In the genomic region with DNA sequence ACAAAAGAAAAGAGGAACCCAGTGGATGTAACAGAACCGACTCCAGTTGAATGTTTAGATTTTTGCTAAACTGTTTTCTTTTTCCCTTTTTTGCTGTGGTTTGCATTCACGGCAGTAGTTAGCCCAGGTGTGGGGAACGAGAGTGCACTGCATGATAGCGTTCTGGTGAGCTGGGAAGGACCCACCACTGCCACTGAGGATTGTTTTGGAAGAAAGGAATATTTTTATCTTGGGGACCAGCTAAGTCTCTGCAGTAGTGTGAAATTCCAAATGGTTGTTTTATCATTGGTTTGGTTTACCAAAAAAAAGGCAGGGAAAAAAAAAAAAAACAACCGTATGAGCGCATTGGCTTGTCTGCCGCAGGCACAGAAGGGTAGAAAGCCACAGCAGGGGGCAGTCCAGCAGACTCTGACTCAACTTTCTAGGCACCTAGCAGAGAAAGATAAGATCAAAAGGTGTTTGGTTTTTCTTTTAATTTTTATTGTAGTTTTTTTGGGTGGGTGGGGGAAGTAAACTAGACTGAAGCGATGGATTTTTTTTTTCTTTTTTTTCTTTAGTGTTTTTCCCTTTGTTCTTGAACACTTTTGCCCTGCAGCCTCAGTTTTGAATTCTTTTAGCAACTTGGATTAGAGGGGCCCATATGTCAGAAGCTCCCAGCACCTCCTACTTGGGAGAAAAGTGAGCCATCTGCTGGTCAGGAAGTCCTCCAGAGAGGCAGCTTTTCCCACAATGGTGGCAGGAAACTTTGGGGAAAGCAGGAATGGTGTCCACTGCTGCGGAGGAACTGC, we compare ENCODE assay signal across 9 cellular contexts. TPM values are rescaled to one million over a fixed set of nuclear protein-coding genes. Genes with fewer than 3 reads are reported as not detected.
DNase-seq lines count a peak whose midpoint lies in the region; ATAC-seq and TF ChIP-seq lines count a peak whose summit lies in the region.
"Had no signal": no experiment of that assay in that cellular context is flagged by ENCODE, and none has a peak within 500 bp of the region (broad histone marks: within the 10 kb centered on the region; RNA-seq: fewer than 3 reads in every experiment).

No MANE protein-coding gene starts in this region.

- ATAC-seq in GM21423 (IDR thresholded peaks at IDR 0.05; ENCODE audit: unreplicated experiment) (no peak), GM19395 (IDR thresholded peaks at IDR 0.05; ENCODE audit: unreplicated experiment) (no peak)

- peak overlapping the region; percentile 90 for H3K27ac Mint-ChIP-seq in activated naive CD4-positive, alpha-beta T cell treated with anti-CD3 and anti-CD28 coated beads, Interleukin-2, amount 50 U/mL, for 24 hours
- H3K27ac Mint-ChIP-seq in immature natural killer cell, result peak overlapping the region; percentile 9 to 66 (median 52)

- peaks cover 5% of the 10 kb centered on the region for H3K36me3 Mint-ChIP-seq in activated naive CD4-positive, alpha-beta T cell treated with anti-CD3 and anti-CD28 coated beads, Interleukin-2, amount 50 U/mL, for 24 hours
- H3K36me3 Mint-ChIP-seq in immature natural killer cell, result peaks cover 0 to 12% (median 0%) of the 10 kb centered on the region in 3 donors

- no peak for TF ChIP-seq CTCF in coronary artery (IDR thresholded peaks at IDR 0.05)

- peaks cover 53% of the 10 kb centered on the region for H3K4me1 Mint-ChIP-seq in activated naive CD4-positive, alpha-beta T cell treated with anti-CD3 and anti-CD28 coated beads, Interleukin-2, amount 50 U/mL, for 24 hours
- H3K4me1 Mint-ChIP-seq in immature natural killer cell, result peaks cover 17 to 30% of the 10 kb centered on the region in 2 donors

- no peaks in the 10 kb centered on the region for H3K9me3 Mint-ChIP-seq in activated naive CD4-positive, alpha-beta T cell treated with anti-CD3 and anti-CD28 coated beads, Interleukin-2, amount 50 U/mL, for 24 hours
- H3K9me3 Mint-ChIP-seq in immature natural killer cell, result no peaks in the 10 kb centered on the region

- no peak overlapping the region for H3K4me3 ChIP-seq in coronary artery
- H3K4me3 ChIP-seq: lung had no signal

- no peak overlapping the region for H3K27ac ChIP-seq in coronary artery

- no peaks in the 10 kb centered on the region for H3K27me3 Mint-ChIP-seq in activated naive CD4-positive, alpha-beta T cell treated with anti-CD3 and anti-CD28 coated beads, Interleukin-2, amount 50 U/mL, for 24 hours
- peaks cover 2 to 4% (median 3%) of the 10 kb centered on the region in 3 donors for H3K27me3 Mint-ChIP-seq in immature natural killer cell (ENCODE audit: low read depth in 3 of 3)

- H3K4me3 Mint-ChIP-seq in activated naive CD4-positive, alpha-beta T cell treated with anti-CD3 and anti-CD28 coated beads, Interleukin-2, amount 50 U/mL, for 24 hours, result peak overlapping the region; percentile 67
- H3K4me3 Mint-ChIP-seq in immature natural killer cell, result no peak overlapping the region

- DNase-seq in GM03348 (ENCODE audit: low spot score), result peak; percentile 68
- peak; percentile 33 for DNase-seq in OCI-M1 (lab: John Stamatoyannopoulos, UW)
- no peak for DNase-seq in immature natural killer cell
- peak; percentile 59 for DNase-seq in stimulated activated naive CD4-positive, alpha-beta T cell treated with Interleukin-2 at 50 U/mL for 16 hours (lab: John Stamatoyannopoulos, UW)
- DNase-seq in coronary artery (ENCODE audit: low spot score), result no peak

RNA-seq across cellular contexts. Expression of gene RAB5IF, which starts 13.5 kb away (rescaled TPM):
- 100 to 1,000 TPM; 230 to 380 (median 276) TPM for polyA plus RNA-seq in immature natural killer cell

RNA-seq across cellular contexts. Expression of gene TGIF2, which starts 18.7 kb away (rescaled TPM):
- polyA plus RNA-seq in immature natural killer cell, result 10 to 100 TPM; 12.3 to 16.1 (median 14.9) TPM

RNA-seq across cellular contexts. Expression of gene MYL9, which starts 50.7 kb away (rescaled TPM):
- 1 to 10 TPM in 1 of 3 donors, under 1 TPM in 2; 0.10 to 2.7 (median 0.48) TPM for polyA plus RNA-seq in immature natural killer cell

RNA-seq across cellular contexts. Expression of gene SLA2, which starts 53.9 kb away (rescaled TPM):
- 10 to 100 TPM; 21.0 to 24.1 (median 24.1) TPM for polyA plus RNA-seq in immature natural killer cell

Comparison
In these comparisons a context has a peak if more than half of its experiments do, and no peak if none do; other contexts are left out.
1. DNase-seq: peak in GM03348 (single experiment), OCI-M1 (single experiment) and stimulated activated naive CD4-positive, alpha-beta T cell treated with Interleukin-2 at 50 U/mL for 16 hours (single experiment); none in immature natural killer cell (0 of 3) and coronary artery (single experiment).